ENCODE assay signal across 8 cellular contexts in the genomic region with DNA sequence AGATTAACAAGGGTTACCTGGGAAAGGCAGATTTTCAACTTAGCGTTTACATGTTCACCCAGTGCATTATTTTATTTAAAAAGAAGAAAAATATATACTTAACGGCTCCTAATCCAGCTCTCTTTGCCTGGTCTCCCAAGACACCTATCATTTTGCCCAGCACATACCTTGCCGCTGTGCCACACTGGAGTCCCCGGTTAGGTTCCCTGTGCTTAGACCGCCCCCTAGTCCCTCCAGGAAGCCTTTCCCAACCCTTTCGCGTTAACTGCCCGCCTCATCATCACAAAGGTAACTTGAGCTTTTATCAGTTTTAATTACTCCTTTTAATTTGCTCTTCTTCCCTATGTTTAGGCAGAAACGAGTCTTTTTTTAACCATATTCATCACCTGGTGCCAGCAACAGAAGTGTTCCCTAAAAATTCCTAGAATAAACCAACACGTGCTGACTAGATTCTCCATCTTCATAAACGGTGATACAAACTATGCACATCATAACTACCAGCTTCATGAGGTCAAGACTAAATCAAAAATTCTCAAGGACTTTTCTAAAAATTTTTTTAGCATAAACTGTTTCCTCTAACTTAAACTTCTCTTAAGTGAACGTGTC. TPM values are rescaled to one million over a fixed set of nuclear protein-coding genes. Genes with fewer than 3 reads are reported as not detected.
DNase-seq lines count a peak whose midpoint lies in the region; ATAC-seq and TF ChIP-seq lines count a peak whose summit lies in the region.

No MANE protein-coding gene starts in this region.

- peaks cover 12% of the 10 kb centered on the region for H3K4me1 ChIP-seq in upper lobe of right lung

- peak; percentile 14 for TF ChIP-seq CTCF in upper lobe of right lung (IDR thresholded peaks at IDR 0.05)

- H3K4me3 ChIP-seq in upper lobe of right lung: peak overlapping the region; percentile 76

- H3K4me3 Mint-ChIP-seq in activated naive CD4-positive, alpha-beta T cell treated with anti-CD3 and anti-CD28 coated beads, Interleukin-2, amount 50 U/mL, for 24 hours: peak overlapping the region; percentile 82
- H3K4me3 Mint-ChIP-seq in dendritic cell treated with granulocyte-macrophage colony-stimulating factor and Interleukin-4, amounts not matched to agents 40 ng/mL and 50 ng/mL, for 4 days: peak overlapping the region; percentile 77
- peak overlapping the region; percentile 83 for H3K4me3 Mint-ChIP-seq in memory B cell

- intact Hi-C loops in dendritic cell treated with granulocyte-macrophage colony-stimulating factor and Interleukin-4, amounts not matched to agents 40 ng/mL and 50 ng/mL, for 4 days (cut with micrococcal nuclease): loop anchor here (5.0 kb wide), 1 partner anchor 33 kb away; a partner anchor contains a TSS
- intact Hi-C loops in upper lobe of right lung (cut with DNase I): no loop called here

- no peaks in the 10 kb centered on the region for H3K27me3 ChIP-seq in upper lobe of right lung

- peaks cover 57% of the 10 kb centered on the region for H3K36me3 ChIP-seq in upper lobe of right lung

- DNase-seq in activated naive CD4-positive, alpha-beta T cell (lab: John Stamatoyannopoulos, UW): no peak
- peak; percentile 74 for DNase-seq in NCI-H748 (lab: John Stamatoyannopoulos, UW; ENCODE audit: unreplicated experiment)
- no peak for DNase-seq in memory B cell (ENCODE audit: low spot score in 2 of 2)
- no peak for DNase-seq in upper lobe of right lung
- DNase-seq in stimulated activated CD4-positive, alpha-beta T cell treated with anti-CD3 and anti-CD28 coated beads, Interleukin-15, amount 100 ng/mL, for 24 hours: no peak
- no peak for DNase-seq in NAMALWA (ENCODE audit: low spot score)

- ATAC-seq in memory B cell (ENCODE audit: low read depth) (no peak), upper lobe of right lung (peak; percentile 60)

- no peaks in the 10 kb centered on the region for H3K9me3 ChIP-seq in upper lobe of right lung

- peaks cover 10% of the 10 kb centered on the region for H3K36me3 Mint-ChIP-seq in activated naive CD4-positive, alpha-beta T cell treated with anti-CD3 and anti-CD28 coated beads, Interleukin-2, amount 50 U/mL, for 24 hours
- peaks cover 55% of the 10 kb centered on the region for H3K36me3 Mint-ChIP-seq in dendritic cell treated with granulocyte-macrophage colony-stimulating factor and Interleukin-4, amounts not matched to agents 40 ng/mL and 50 ng/mL, for 4 days (ENCODE audit: low read depth)
- H3K36me3 Mint-ChIP-seq in memory B cell: peaks cover 22% of the 10 kb centered on the region

- peak overlapping the region; percentile 87 for H3K27ac ChIP-seq in upper lobe of right lung

- no peaks in the 10 kb centered on the region for H3K27me3 Mint-ChIP-seq in activated naive CD4-positive, alpha-beta T cell treated with anti-CD3 and anti-CD28 coated beads, Interleukin-2, amount 50 U/mL, for 24 hours
- H3K27me3 Mint-ChIP-seq in dendritic cell treated with granulocyte-macrophage colony-stimulating factor and Interleukin-4, amounts not matched to agents 40 ng/mL and 50 ng/mL, for 4 days: no peaks in the 10 kb centered on the region
- no peaks in the 10 kb centered on the region for H3K27me3 Mint-ChIP-seq in memory B cell

- H3K4me1 Mint-ChIP-seq in activated naive CD4-positive, alpha-beta T cell treated with anti-CD3 and anti-CD28 coated beads, Interleukin-2, amount 50 U/mL, for 24 hours: peaks cover 30% of the 10 kb centered on the region
- peaks cover 34% of the 10 kb centered on the region for H3K4me1 Mint-ChIP-seq in dendritic cell treated with granulocyte-macrophage colony-stimulating factor and Interleukin-4, amounts not matched to agents 40 ng/mL and 50 ng/mL, for 4 days (ENCODE audit: low read depth)
- peaks cover 13% of the 10 kb centered on the region for H3K4me1 Mint-ChIP-seq in memory B cell

- H3K9me3 Mint-ChIP-seq in activated naive CD4-positive, alpha-beta T cell treated with anti-CD3 and anti-CD28 coated beads, Interleukin-2, amount 50 U/mL, for 24 hours: no peaks in the 10 kb centered on the region
- no peaks in the 10 kb centered on the region for H3K9me3 Mint-ChIP-seq in dendritic cell treated with granulocyte-macrophage colony-stimulating factor and Interleukin-4, amounts not matched to agents 40 ng/mL and 50 ng/mL, for 4 days
- H3K9me3 Mint-ChIP-seq in memory B cell: no peaks in the 10 kb centered on the region

- peak overlapping the region; percentile 46 for H3K27ac Mint-ChIP-seq in activated naive CD4-positive, alpha-beta T cell treated with anti-CD3 and anti-CD28 coated beads, Interleukin-2, amount 50 U/mL, for 24 hours
- peak overlapping the region; percentile 90 for H3K27ac Mint-ChIP-seq in dendritic cell treated with granulocyte-macrophage colony-stimulating factor and Interleukin-4, amounts not matched to agents 40 ng/mL and 50 ng/mL, for 4 days
- peak overlapping the region; percentile 86 for H3K27ac Mint-ChIP-seq in memory B cell

RNA-seq across cellular contexts. Expression of a gene that starts 19.7 kb away (rescaled TPM):
- 125 TPM for total RNA-seq in upper lobe of right lung

RNA-seq across cellular contexts. Expression of a gene that starts 31.7 kb away (rescaled TPM):
- 19.2 TPM for total RNA-seq in upper lobe of right lung

RNA-seq across cellular contexts. Expression of a gene that starts 43.4 kb away (rescaled TPM):
- total RNA-seq in upper lobe of right lung: 24.9 TPM
